22 cellular contexts compared by ENCODE assay signal in the genomic region with DNA sequence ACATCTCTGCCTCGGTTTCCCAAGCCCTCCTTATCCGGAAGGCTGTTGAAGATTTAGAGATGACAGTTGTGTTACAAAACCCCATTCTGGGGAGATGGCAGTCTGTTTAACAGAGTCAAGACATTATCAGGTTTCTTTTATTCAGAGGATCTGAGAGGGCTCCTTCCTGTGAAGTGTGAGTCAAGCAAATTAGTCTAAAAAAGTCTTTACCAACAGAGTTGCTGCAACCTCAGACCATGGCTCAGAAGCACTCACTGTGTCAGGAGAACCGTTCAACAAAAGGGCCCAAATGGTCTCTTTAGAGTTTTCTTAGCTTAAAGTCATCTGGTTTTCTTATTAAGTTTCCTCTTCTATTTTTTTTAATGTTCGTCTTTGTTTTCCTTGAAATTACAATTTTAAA.
A peak's percentile ranks its signal among the peaks of the same experiment; 100 is the strongest.
DNase-seq lines count a peak whose midpoint lies in the region; ATAC-seq and TF ChIP-seq lines count a peak whose summit lies in the region.
"Had no signal": no experiment of that assay in that cellular context is flagged by ENCODE, and none has a peak within 500 bp of the region (broad histone marks: within the 10 kb centered on the region; RNA-seq: fewer than 3 reads in every experiment).

No MANE protein-coding gene starts in this region.

- intact Hi-C loops in PC-3 (cut with micrococcal nuclease) = no loop called here

- no peak overlapping the region for H3K27ac ChIP-seq in PC-3 (ENCODE audit: low read length)
- H3K27ac ChIP-seq: dorsolateral prefrontal cortex, gastroesophageal sphincter, PC-9, right atrium auricular region, SJSA1, upper lobe of right lung had no signal

- no peak overlapping the region for H2AFZ ChIP-seq in PC-3 (ENCODE audit: low read length)
- H2AFZ ChIP-seq: PC-9 had no signal

- H3K36me3 Mint-ChIP-seq in activated CD8-positive, alpha-beta memory T cell treated with anti-CD3 and anti-CD28 coated beads, Interleukin-2, amount 10 ng/mL, durations not matched to agents 7 days and 5 days = no peaks in the 10 kb centered on the region
- H3K36me3 Mint-ChIP-seq: CD4-positive, alpha-beta memory T cell; WTC11 had no signal

- H3K27me3 Mint-ChIP-seq in activated CD8-positive, alpha-beta memory T cell treated with anti-CD3 and anti-CD28 coated beads, Interleukin-2, amount 10 ng/mL, durations not matched to agents 7 days and 5 days = peaks cover 6% of the 10 kb centered on the region

- no peak overlapping the region for H3K9ac ChIP-seq in PC-3 (ENCODE audit: low read length)

- ATAC-seq in PC-3 (no peak), HG02678 (IDR thresholded peaks at IDR 0.05; ENCODE audit: unreplicated experiment) (no peak), HG02623 (IDR thresholded peaks at IDR 0.05; ENCODE audit: unreplicated experiment) (no peak)
- no peak for ATAC-seq in activated CD8-positive, alpha-beta memory T cell treated with anti-CD3 and anti-CD28 coated beads, Interleukin-2, amount 10 ng/mL, durations not matched to agents 7 days and 5 days
- ATAC-seq: gastroesophageal sphincter, GM12878, HepG2, upper lobe of right lung, WTC11 had no signal

- no TSS peak for BruUV-seq in PC-3 (replicated peaks; lab: Mats Ljungman, UMichigan)

- no peaks in the 10 kb centered on the region for H3F3A ChIP-seq in PC-3 (ENCODE audit: low read length, unreplicated experiment)

- TF ChIP-seq CTCF in PC-3 (conservative IDR thresholded peaks at IDR 0.05; ENCODE audit: low read depth, low read length) = no peak
- TF ChIP-seq CTCF in epithelial cell of esophagus (IDR thresholded peaks at IDR 0.05; ENCODE audit: insufficient read depth, low read depth, low read length, missing control alignments) = no peak

- no peaks in the 10 kb centered on the region for H3K27me3 ChIP-seq in PC-3 (ENCODE audit: low read length)
- H3K27me3 ChIP-seq: gastroesophageal sphincter, right atrium auricular region, SJSA1, upper lobe of right lung had no signal

- H3K4me1 Mint-ChIP-seq in activated CD8-positive, alpha-beta memory T cell treated with anti-CD3 and anti-CD28 coated beads, Interleukin-2, amount 10 ng/mL, durations not matched to agents 7 days and 5 days = peaks cover 21% of the 10 kb centered on the region
- H3K4me1 Mint-ChIP-seq: CD4-positive, alpha-beta memory T cell had no signal

- H3K27ac Mint-ChIP-seq in activated CD8-positive, alpha-beta memory T cell treated with anti-CD3 and anti-CD28 coated beads, Interleukin-2, amount 10 ng/mL, durations not matched to agents 7 days and 5 days = no peak overlapping the region
- H3K27ac Mint-ChIP-seq: CD4-positive, alpha-beta memory T cell; WTC11 had no signal

- CTCF ChIA-PET in PC-3 (lab: Charles Lee) = no interaction called here
- CTCF ChIA-PET in activated CD8-positive, alpha-beta memory T cell treated with anti-CD3 and anti-CD28 coated beads, Interleukin-2, amount 10 ng/mL, durations not matched to agents 7 days and 5 days (lab: Charles Lee) = no interaction called here

- peaks cover 20% of the 10 kb centered on the region for H3K4me1 ChIP-seq in PC-3 (ENCODE audit: insufficient read depth, low read length)
- H3K4me1 ChIP-seq: right atrium auricular region, upper lobe of right lung had no signal

- no peaks in the 10 kb centered on the region for H3K79me2 ChIP-seq in PC-3 (ENCODE audit: low read length)

- H3K9me3 ChIP-seq in PC-3 (ENCODE audit: low read length) = no peaks in the 10 kb centered on the region
- H3K9me3 ChIP-seq: gastroesophageal sphincter, right atrium auricular region, SJSA1, upper lobe of right lung had no signal

- no peaks in the 10 kb centered on the region for H3K9me2 ChIP-seq in PC-3 (replicated peaks; ENCODE audit: low read length)

- H3K4me3 Mint-ChIP-seq in activated CD8-positive, alpha-beta memory T cell treated with anti-CD3 and anti-CD28 coated beads, Interleukin-2, amount 10 ng/mL, durations not matched to agents 7 days and 5 days = no peak overlapping the region
- H3K4me3 Mint-ChIP-seq: CD4-positive, alpha-beta memory T cell; WTC11 had no signal

- no peak overlapping the region for H3K4me2 ChIP-seq in PC-3 (ENCODE audit: low read length)
- H3K4me2 ChIP-seq: PC-9 had no signal

- H4K20me1 ChIP-seq in PC-3 (ENCODE audit: low read length) = no peaks in the 10 kb centered on the region

- POLR2A ChIA-PET in PC-3 (lab: Charles Lee; ENCODE audit: unreplicated experiment) = no interaction called here

- DNase-seq in Daoy (ENCODE audit: low read depth) (peak; percentile 17), HCEC 1CT (peak; percentile 44), PC-3 (peak; percentile 5), epithelial cell of esophagus (ENCODE audit: low read depth) (peak; percentile 19), D341Med (ENCODE audit: low spot score) (no peak)
- no peak for DNase-seq in activated CD8-positive, alpha-beta memory T cell treated with anti-CD3 and anti-CD28 coated beads, Interleukin-2, amount 10 ng/mL, durations not matched to agents 7 days and 5 days
- DNase-seq: activated effector memory CD4-positive, alpha-beta T cell treated with Interleukin-2 at 50 U/mL for 16 hours; CD4-positive, alpha-beta memory T cell; dorsolateral prefrontal cortex; erythroblast; nucleus accumbens; PC-9; stimulated activated CD4-positive, alpha-beta T cell treated with anti-CD3 and anti-CD28 coated beads, Interleukin-12 subunit alpha, Interleukin-12 subunit beta, amount 100 ng/mL, for 4 hours; upper lobe of right lung had no signal

- H3K36me3 ChIP-seq in PC-3 (ENCODE audit: low read depth, low read length) = no peaks in the 10 kb centered on the region
- H3K36me3 ChIP-seq: gastroesophageal sphincter, right atrium auricular region, SJSA1, upper lobe of right lung had no signal

- no peak overlapping the region for H3K4me3 ChIP-seq in PC-3 (ENCODE audit: low read length)
- H3K4me3 ChIP-seq in epithelial cell of esophagus (ENCODE audit: low read length) = no peak overlapping the region
- H3K4me3 ChIP-seq: dorsolateral prefrontal cortex, gastroesophageal sphincter, GM12878, PC-9, right atrium auricular region, SJSA1, upper lobe of right lung had no signal

- H3K9me3 Mint-ChIP-seq in activated CD8-positive, alpha-beta memory T cell treated with anti-CD3 and anti-CD28 coated beads, Interleukin-2, amount 10 ng/mL, durations not matched to agents 7 days and 5 days (ENCODE audit: low read depth) = no peaks in the 10 kb centered on the region

Comparison
In these comparisons a context has a peak if more than half of its experiments do, and no peak if none do; other contexts are left out.
1. DNase-seq: peak in Daoy (single experiment), HCEC 1CT (single experiment), PC-3 (single experiment) and epithelial cell of esophagus (single experiment); none in D341Med (single experiment) and activated CD8-positive, alpha-beta memory T cell treated with anti-CD3 and anti-CD28 coated beads, Interleukin-2, amount 10 ng/mL, durations not matched to agents 7 days and 5 days (single experiment).